ENCODE assay signal across 22 cellular contexts in the genomic region with DNA sequence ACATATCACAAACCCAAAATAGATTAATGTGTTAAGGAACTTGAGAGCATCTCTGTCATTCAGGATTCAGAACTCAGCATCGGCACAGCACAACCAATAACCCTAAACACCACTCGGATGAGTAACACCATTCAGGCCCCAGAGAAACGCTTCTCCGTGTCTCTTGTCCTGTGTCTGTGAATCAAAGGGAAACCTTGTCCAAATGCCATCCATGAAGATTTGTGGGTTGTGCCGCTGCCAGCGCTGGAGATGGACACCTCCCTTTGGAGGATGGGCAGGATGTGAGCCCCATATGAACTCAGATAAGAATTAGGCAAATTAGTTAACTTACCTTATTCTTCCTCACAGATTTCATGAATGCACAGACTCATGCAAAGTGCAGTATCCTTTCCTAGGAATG.
"Had no signal": no experiment of that assay in that cellular context is flagged by ENCODE, and none has a peak within 500 bp of the region (broad histone marks: within the 10 kb centered on the region; RNA-seq: fewer than 3 reads in every experiment).

No MANE protein-coding gene starts in this region.

- H3K27me3 ChIP-seq: brain microvascular endothelial cell, dorsolateral prefrontal cortex, gastroesophageal sphincter, ovary, right atrium auricular region, tibial artery had no signal

- H3K36me3 ChIP-seq: brain microvascular endothelial cell, gastroesophageal sphincter, ovary, prostate gland, right atrium auricular region, tibial artery had no signal

- H3K9me3 ChIP-seq: gastroesophageal sphincter, ovary, prostate gland, right atrium auricular region, tibial artery had no signal

- H3K4me1 ChIP-seq: prostate gland had no signal

- H3K4me3 ChIP-seq: dorsolateral prefrontal cortex, gastroesophageal sphincter, ovary, prostate gland, right atrium auricular region, tibial artery had no signal

- FAIRE-seq: colon, endothelial cell of umbilical vein, islet of Langerhans had no signal

- H3K27ac ChIP-seq: brain microvascular endothelial cell, dorsolateral prefrontal cortex, gastroesophageal sphincter, ovary, prostate gland, right atrium auricular region, tibial artery had no signal

- ATAC-seq: effector memory CD8-positive, alpha-beta T cell; esophagus mucosa; gastroesophageal sphincter; left colon; naive thymus-derived CD8-positive, alpha-beta T cell; stimulated activated naive CD8-positive, alpha-beta T cell treated with anti-CD3 and anti-CD28 coated beads, Interleukin-15, amount 100 ng/mL, for 72 hours; T-cell had no signal

- DNase-seq: activated CD4-positive, alpha-beta T cell treated with anti-CD3 and anti-CD28 coated beads for 1 hour; activated gamma-delta T cell treated with Interleukin-2 at 50 U/mL for 16 hours; activated T-cell treated with anti-CD3 and anti-CD28 coated beads, Interleukin-2, amount 50 U/mL, for 1 hour; aorta; brain microvascular endothelial cell; caudate nucleus; dorsolateral prefrontal cortex; effector memory CD8-positive, alpha-beta T cell; head of caudate nucleus; left colon; naive thymus-derived CD8-positive, alpha-beta T cell; ovary; stimulated activated naive CD8-positive, alpha-beta T cell treated with anti-CD3 and anti-CD28 coated beads, Interleukin-15, amount 100 ng/mL, for 72 hours; T-cell; tibial artery had no signal
